Comparison of ENCODE assay signal across 9 cellular contexts in the genomic region with DNA sequence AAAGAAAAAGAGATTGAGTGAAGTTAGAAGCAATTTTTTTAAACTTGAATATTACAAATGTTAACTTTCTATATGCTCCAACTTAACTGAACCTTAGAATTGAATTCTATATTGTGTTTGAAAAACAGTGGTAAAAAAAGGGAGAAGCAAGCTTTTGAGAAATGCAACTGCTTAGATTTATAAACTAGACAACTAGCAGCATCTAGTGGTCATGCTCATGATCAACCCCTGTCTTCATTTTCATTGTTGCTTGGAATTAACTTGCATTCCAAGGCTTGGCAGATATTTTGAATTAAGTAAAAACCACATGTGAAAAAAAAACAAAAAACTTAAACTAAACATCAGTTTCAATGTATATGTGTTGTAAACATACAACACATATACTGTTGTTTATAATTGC.
DNase-seq lines count a peak whose midpoint lies in the region; ATAC-seq and TF ChIP-seq lines count a peak whose summit lies in the region.
"Had no signal": no experiment of that assay in that cellular context is flagged by ENCODE, and none has a peak within 500 bp of the region (broad histone marks: within the 10 kb centered on the region; RNA-seq: fewer than 3 reads in every experiment).

No MANE protein-coding gene starts in this region.

- TF ChIP-seq CTCF in cardiac fibroblast (IDR thresholded peaks at IDR 0.05; ENCODE audit: low read depth, low read length) (peak; percentile 74), nephron (IDR thresholded peaks at IDR 0.05; ENCODE audit: unreplicated experiment in 3 of 3) (peak; percentile 56 to 70 (median 57)), uterus (IDR thresholded peaks at IDR 0.05) (peak in 1 of 4 experiments; percentile 24)

- no peaks in the 10 kb centered on the region for H3K27me3 ChIP-seq in uterus

- H3K4me1 ChIP-seq in uterus, result no peaks in the 10 kb centered on the region
- H3K4me1 ChIP-seq: SJCRH30 had no signal

- DNase-seq in EH (ENCODE audit: low read depth) (peak; percentile 25), M059J (ENCODE audit: low read depth) (peak; percentile 13), cardiac fibroblast (ENCODE audit: low read depth in 2 of 2) (peak; percentile 36 to 52), uterus (no peak)
- DNase-seq in activated CD4-positive, alpha-beta T cell treated with anti-CD3 and anti-CD28 coated beads for 4 hours, result no peak

- no peaks in the 10 kb centered on the region for H3K9me3 ChIP-seq in uterus
- H3K9me3 ChIP-seq: SJCRH30 had no signal

- no peak overlapping the region for H3K27ac ChIP-seq in uterus
- H3K27ac ChIP-seq: SJCRH30 had no signal

- H3K4me3 ChIP-seq in cardiac fibroblast (replicated peaks in 1 of 2; ENCODE audit: low read depth in 2 of 2, low read length in 2 of 2) (no peak overlapping the region), uterus (no peak overlapping the region)
- H3K4me3 ChIP-seq: SJCRH30 had no signal

- TF ChIP-seq POLR2A in uterus (IDR thresholded peaks at IDR 0.05), result no peak

- H3K27ac Mint-ChIP-seq in nephron, result no peak overlapping the region

- no peak overlapping the region for H3K4me3 Mint-ChIP-seq in nephron

- no peaks in the 10 kb centered on the region for H3K27me3 Mint-ChIP-seq in nephron (ENCODE audit: low read depth)

- intact Hi-C loops in uterus (cut with DNase I; ENCODE audit: low total_unique reads), result no loop called here

- no peaks in the 10 kb centered on the region for H3K36me3 ChIP-seq in uterus
- H3K36me3 ChIP-seq: SJCRH30 had no signal

- H3K4me1 Mint-ChIP-seq in nephron, result no peaks in the 10 kb centered on the region

- H3K9me3 Mint-ChIP-seq in nephron, result peaks cover 13% of the 10 kb centered on the region

- H3K36me3 Mint-ChIP-seq in nephron (ENCODE audit: low read depth), result no peaks in the 10 kb centered on the region

- ATAC-seq in GM21576 (IDR thresholded peaks at IDR 0.05; ENCODE audit: unreplicated experiment), result no peak
- no peak for ATAC-seq in GM18519 (IDR thresholded peaks at IDR 0.05; ENCODE audit: low FRiP score, unreplicated experiment)

Comparison
In these comparisons a context has a peak if more than half of its experiments do, and no peak if none do; other contexts are left out.
1. DNase-seq: peak in EH (single experiment), M059J (single experiment) and cardiac fibroblast (2 of 2); none in activated CD4-positive, alpha-beta T cell treated with anti-CD3 and anti-CD28 coated beads for 4 hours (0 of 2) and uterus (0 of 2).